In the genomic region with DNA sequence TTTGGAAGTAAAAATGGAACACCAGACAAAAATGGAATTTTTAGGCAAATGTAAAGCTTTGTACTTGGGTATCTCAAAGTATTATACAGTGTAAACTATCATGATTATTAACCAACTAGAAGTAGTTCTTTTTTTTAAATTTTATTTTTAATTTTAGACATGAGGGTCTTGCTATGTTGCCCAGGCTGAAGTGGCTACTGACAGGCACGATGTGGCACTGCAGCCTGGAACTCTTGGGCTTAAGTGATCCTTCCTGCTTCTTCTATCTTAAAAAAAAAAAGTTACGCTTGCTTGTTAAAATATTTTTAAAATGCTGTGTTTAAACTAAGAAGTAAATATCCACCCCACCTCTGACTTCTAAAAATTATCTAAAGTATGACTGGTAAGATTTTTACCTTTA, we compare ENCODE assay signal across 11 cellular contexts. TPM values are rescaled to one million over a fixed set of nuclear protein-coding genes. Genes with fewer than 3 reads are reported as not detected.
DNase-seq lines count a peak whose midpoint lies in the region; ATAC-seq lines count a peak whose summit lies in the region.
"Had no signal": no experiment of that assay in that cellular context is flagged by ENCODE, and none has a peak within 500 bp of the region (broad histone marks: within the 10 kb centered on the region; RNA-seq: fewer than 3 reads in every experiment).

No MANE protein-coding gene starts in this region.

- no peaks in the 10 kb centered on the region for H3K9me3 Mint-ChIP-seq in stimulated activated naive CD8-positive, alpha-beta T cell treated with anti-CD3 and anti-CD28 coated beads, Interleukin-15, Interleukin-2, amounts not matched to agents 100 ng/mL and 50 ng/mL, for 24 hours
- no peaks in the 10 kb centered on the region for H3K9me3 Mint-ChIP-seq in activated T-helper 17 cell treated with anti-CD3 and anti-CD28 coated beads, Interleukin-2, amount 50 U/mL, for 72 hours
- no peaks in the 10 kb centered on the region for H3K9me3 Mint-ChIP-seq in naive B cell
- H3K9me3 Mint-ChIP-seq: stimulated activated naive B cell treated with anti-CD40 and anti-IgM and Interleukin-4, amounts not matched to agents 10 μg/mL and 1 μg/mL and 100 μg/mL, for 72 hours had no signal

- DNase-seq in stimulated activated naive CD8-positive, alpha-beta T cell treated with anti-CD3 and anti-CD28 coated beads, Interleukin-15, Interleukin-2, amounts not matched to agents 100 U/mL and 50 U/mL, for 24 hours = no peak
- DNase-seq in naive B cell (no peak), sciatic nerve (ENCODE audit: low spot score) (no peak), COR-L47 (lab: John Stamatoyannopoulos, UW) (no peak), NCI-H1105 treated with DMSO at 0.1 percent for 48 hours (lab: John Stamatoyannopoulos, UW) (no peak)
- DNase-seq: NCI-H524 treated with DMSO at 0.1 percent for 48 hours; stimulated activated CD4-positive, alpha-beta T cell treated with anti-CD3 and anti-CD28 coated beads, Interleukin-15, amount 100 ng/mL, for 24 hours; stimulated activated naive B cell treated with anti-CD40 and anti-IgM and Interleukin-4, amounts not matched to agents 10 μg/mL and 1 μg/mL and 100 μg/mL, for 72 hours had no signal

- peak overlapping the region; percentile 99 for H3K4me3 Mint-ChIP-seq in stimulated activated naive CD8-positive, alpha-beta T cell treated with anti-CD3 and anti-CD28 coated beads, Interleukin-15, Interleukin-2, amounts not matched to agents 100 ng/mL and 50 ng/mL, for 24 hours
- H3K4me3 Mint-ChIP-seq in activated T-helper 17 cell treated with anti-CD3 and anti-CD28 coated beads, Interleukin-2, amount 50 U/mL, for 72 hours = peak overlapping the region; percentile 99
- H3K4me3 Mint-ChIP-seq in naive B cell = peak overlapping the region; percentile 94 to 99 (median 99)

- H3K4me1 Mint-ChIP-seq in stimulated activated naive CD8-positive, alpha-beta T cell treated with anti-CD3 and anti-CD28 coated beads, Interleukin-15, Interleukin-2, amounts not matched to agents 100 ng/mL and 50 ng/mL, for 24 hours (ENCODE audit: low read depth) = peaks cover 53% of the 10 kb centered on the region
- peaks cover 12% of the 10 kb centered on the region for H3K4me1 Mint-ChIP-seq in activated T-helper 17 cell treated with anti-CD3 and anti-CD28 coated beads, Interleukin-2, amount 50 U/mL, for 72 hours
- H3K4me1 Mint-ChIP-seq in naive B cell = peaks cover 15 to 39% (median 17%) of the 10 kb centered on the region in 3 donors

- ATAC-seq in stimulated activated naive CD8-positive, alpha-beta T cell treated with anti-CD3 and anti-CD28 coated beads, Interleukin-15, Interleukin-2, amounts not matched to agents 100 U/mL and 50 U/mL, for 24 hours = no peak
- ATAC-seq in activated T-helper 17 cell treated with anti-CD3 and anti-CD28 coated beads, Interleukin-2, amount 50 U/mL, for 72 hours (replicated peaks) = no peak
- ATAC-seq in naive B cell (ENCODE audit: low read depth in 2 of 2) = no peak
- no peak for ATAC-seq in sciatic nerve
- no peak for ATAC-seq in GM18907 (IDR thresholded peaks at IDR 0.05; ENCODE audit: unreplicated experiment)
- ATAC-seq: stimulated activated naive B cell treated with anti-CD40 and anti-IgM and Interleukin-4, amounts not matched to agents 10 μg/mL and 1 μg/mL and 100 μg/mL, for 72 hours had no signal

- H3K27ac Mint-ChIP-seq in stimulated activated naive CD8-positive, alpha-beta T cell treated with anti-CD3 and anti-CD28 coated beads, Interleukin-15, Interleukin-2, amounts not matched to agents 100 ng/mL and 50 ng/mL, for 24 hours = peak overlapping the region; percentile 99
- peak overlapping the region; percentile 97 for H3K27ac Mint-ChIP-seq in activated T-helper 17 cell treated with anti-CD3 and anti-CD28 coated beads, Interleukin-2, amount 50 U/mL, for 72 hours
- peak overlapping the region in 5 of 6 donors; percentile 3 to 99 (median 97) for H3K27ac Mint-ChIP-seq in naive B cell

- peaks cover 15% of the 10 kb centered on the region for H3K36me3 Mint-ChIP-seq in stimulated activated naive CD8-positive, alpha-beta T cell treated with anti-CD3 and anti-CD28 coated beads, Interleukin-15, Interleukin-2, amounts not matched to agents 100 ng/mL and 50 ng/mL, for 24 hours (ENCODE audit: low read depth)
- H3K36me3 Mint-ChIP-seq in activated T-helper 17 cell treated with anti-CD3 and anti-CD28 coated beads, Interleukin-2, amount 50 U/mL, for 72 hours (ENCODE audit: low read depth) = no peaks in the 10 kb centered on the region
- no peaks in the 10 kb centered on the region for H3K36me3 Mint-ChIP-seq in naive B cell
- H3K36me3 Mint-ChIP-seq: stimulated activated naive B cell treated with anti-CD40 and anti-IgM and Interleukin-4, amounts not matched to agents 10 μg/mL and 1 μg/mL and 100 μg/mL, for 72 hours had no signal

- H3K27me3 Mint-ChIP-seq in stimulated activated naive CD8-positive, alpha-beta T cell treated with anti-CD3 and anti-CD28 coated beads, Interleukin-15, Interleukin-2, amounts not matched to agents 100 ng/mL and 50 ng/mL, for 24 hours = no peaks in the 10 kb centered on the region
- H3K27me3 Mint-ChIP-seq in activated T-helper 17 cell treated with anti-CD3 and anti-CD28 coated beads, Interleukin-2, amount 50 U/mL, for 72 hours = no peaks in the 10 kb centered on the region
- H3K27me3 Mint-ChIP-seq in naive B cell = no peaks in the 10 kb centered on the region
- H3K27me3 Mint-ChIP-seq: stimulated activated naive B cell treated with anti-CD40 and anti-IgM and Interleukin-4, amounts not matched to agents 10 μg/mL and 1 μg/mL and 100 μg/mL, for 72 hours had no signal

- intact Hi-C loops in sciatic nerve (cut with DNase I) = loop anchor here (10.0 kb wide), 1 partner anchor 414 kb away; no protein-coding TSS in a partner anchor

RNA-seq across cellular contexts. Expression of a gene that starts 1.9 kb away (rescaled TPM):
- 10 to 100 TPM; 50.3 to 89.9 TPM for total RNA-seq in activated T-helper 17 cell treated with anti-CD3 and anti-CD28 coated beads, Interleukin-2, amount 50 U/mL, for 72 hours
- polyA plus RNA-seq in naive B cell (ENCODE audit: low read depth in 6 of 6) = 10 to 100 TPM in 5 of 6 donors, 1 to 10 TPM in 1; 5.7 to 22.8 (median 16.2) TPM
- total RNA-seq in sciatic nerve = 149 TPM
